ENCODE assay signal across 9 cellular contexts in genomic region chr3:129304553-129305222, GRCh38. TPM values are rescaled to one million over a fixed set of nuclear protein-coding genes. Genes with fewer than 3 reads are reported as not detected.
DNase-seq lines count a peak whose midpoint lies in the region; ATAC-seq and TF ChIP-seq lines count a peak whose summit lies in the region.
"Had no signal": no experiment of that assay in that cellular context is flagged by ENCODE, and none has a peak within 500 bp of the region (broad histone marks: within the 10 kb centered on the region; RNA-seq: fewer than 3 reads in every experiment).

No MANE protein-coding gene starts in this region.

- no peaks in the 10 kb centered on the region for H3K27me3 Mint-ChIP-seq in MCF 10A (ENCODE audit: insufficient read depth, unreplicated experiment)
- H3K27me3 Mint-ChIP-seq in natural killer cell (ENCODE audit: low read depth in 2 of 2) = no peaks in the 10 kb centered on the region

- intact Hi-C loops in MCF 10A (cut with micrococcal nuclease) = no loop called here
- intact Hi-C loops in natural killer cell (cut with micrococcal nuclease) = no loop called here

- no peaks in the 10 kb centered on the region; the same call in 1 of the 2 replicates for H3K9me3 ChIP-seq in AG04450 (ENCODE audit: control insufficient read depth, insufficient read depth, low read length)
- no peaks in the 10 kb centered on the region for H3K9me3 ChIP-seq in HUES48 (ENCODE audit: control insufficient read depth, insufficient read depth, low read length)

- BruUV-seq in MCF 10A (replicated peaks; lab: Mats Ljungman, UMichigan) = TSS peak; percentile 58

- no peak for ATAC-seq in natural killer cell
- no peak for ATAC-seq in left lobe of liver
- ATAC-seq in HG03342 (IDR thresholded peaks at IDR 0.05; ENCODE audit: unreplicated experiment) = no peak
- no peak for ATAC-seq in GM19463 (IDR thresholded peaks at IDR 0.05; ENCODE audit: unreplicated experiment)

- H3K27ac ChIP-seq in AG04450 (ENCODE audit: low read depth, low read length) (peak overlapping the region; percentile 52), HUES48 (ENCODE audit: low read depth, low read length) (peak overlapping the region; percentile 93)

- POLR2A ChIA-PET in AG04450 (lab: Yijun Ruan, JAX) (interaction anchor here (1.8 kb wide), 1 partner anchor 11 kb away, joined by 11 read pairs; a partner anchor contains a TSS), MCF 10A (lab: Yijun Ruan, JAX) (interaction anchor here (1.1 kb wide), 1 partner anchor 12 kb away, joined by 6 read pairs; a partner anchor contains a TSS)

- no peak overlapping the region for H3K9ac ChIP-seq in HUES48 (ENCODE audit: low read depth, low read length)

- H3K4me3 Mint-ChIP-seq in MCF 10A (ENCODE audit: unreplicated experiment) (no peak overlapping the region), natural killer cell (no peak overlapping the region)

- H3K27ac Mint-ChIP-seq in MCF 10A (ENCODE audit: low read depth, unreplicated experiment) (no peak overlapping the region), natural killer cell (peak overlapping the region; percentile 3 to 37)

- no peak for TF ChIP-seq CTCF in AG04450 (IDR thresholded peaks at IDR 0.05; ENCODE audit: low read depth, low read length)
- TF ChIP-seq CTCF in MCF 10A (IDR thresholded peaks at IDR 0.05; ENCODE audit: unreplicated experiment) = no peak
- no peak for TF ChIP-seq CTCF in natural killer cell (IDR thresholded peaks at IDR 0.05)

- DNase-seq in AG04450 (ENCODE audit: low read depth, low spot score) = no peak
- DNase-seq in MCF 10A (ENCODE audit: unreplicated experiment) = no peak
- DNase-seq in natural killer cell = no peak
- DNase-seq in AG20443 (ENCODE audit: low spot score) = no peak
- DNase-seq in left lobe of liver (ENCODE audit: low spot score) = no peak
- DNase-seq: NCI-H187 had no signal

- no peaks in the 10 kb centered on the region for H3K27me3 ChIP-seq in AG04450 (ENCODE audit: control insufficient read depth, insufficient read depth, low read length)
- H3K27me3 ChIP-seq in HUES48 (ENCODE audit: control insufficient read depth, insufficient read depth, low read length) = no peaks in the 10 kb centered on the region

- H3K36me3 ChIP-seq in HUES48 (ENCODE audit: control insufficient read depth, insufficient read depth, low read length) = peaks cover 23% of the 10 kb centered on the region

- H3K36me3 Mint-ChIP-seq in MCF 10A (ENCODE audit: insufficient read depth, unreplicated experiment) (peaks cover 53% of the 10 kb centered on the region), natural killer cell (no peaks in the 10 kb centered on the region)

- no peak overlapping the region for H3K4me3 ChIP-seq in AG04450 (ENCODE audit: low read depth, low read length)
- peak overlapping the region; percentile 49; the same call in 1 of the 2 replicates for H3K4me3 ChIP-seq in HUES48 (ENCODE audit: low read depth, low read length)

- H3K9me3 Mint-ChIP-seq in MCF 10A (ENCODE audit: unreplicated experiment) (no peaks in the 10 kb centered on the region), natural killer cell (no peaks in the 10 kb centered on the region)

- H3K4me1 Mint-ChIP-seq in MCF 10A (ENCODE audit: insufficient read depth, unreplicated experiment) (no peaks in the 10 kb centered on the region), natural killer cell (peaks cover 10 to 12% of the 10 kb centered on the region in 2 donors)

- H3K4me1 ChIP-seq in HUES48 (ENCODE audit: control insufficient read depth, insufficient read depth, low read length) = peaks cover 16% of the 10 kb centered on the region

- CTCF ChIA-PET in AG04450 (lab: Charles Lee) = interaction anchor here (1.1 to 1.9 kb wide), 2 partner anchors 12 kb away, joined by 5 to 7 read pairs; a partner anchor contains a TSS
- CTCF ChIA-PET in MCF 10A (lab: Yijun Ruan, JAX) = interaction anchor here (0.6 to 1.7 kb wide), 2 partner anchors 12 kb away, joined by 3 to 4 read pairs; a partner anchor contains a TSS

RNA-seq across cellular contexts. Expression of gene HMCES, which starts 26.0 kb away (rescaled TPM):
- 19.9 and 22.6 TPM in 2 replicates for polyA plus RNA-seq in AG04450 (2011; rRNA removed)
- polyA minus RNA-seq in AG04450 (2011; rRNA and poly(A)+ RNA removed) = 8.5 and 13.9 TPM in 2 replicates
- total RNA-seq in MCF 10A (2022) (29.4 and 42.8 TPM in 2 replicates), natural killer cell (10 to 100 TPM; 37.3 to 42.8 (median 40.9) TPM), left lobe of liver (19.1 TPM)

RNA-seq across cellular contexts. Expression of gene COPG1, which starts 55.3 kb away (rescaled TPM):
- polyA plus RNA-seq in AG04450 (2011; rRNA removed) = 229 and 231 TPM in 2 replicates
- 489 and 625 TPM in 2 replicates for polyA minus RNA-seq in AG04450 (2011; rRNA and poly(A)+ RNA removed)
- 225 and 298 TPM in 2 replicates for total RNA-seq in MCF 10A (2022)
- total RNA-seq in natural killer cell = 100 to 1,000 TPM; 127 to 141 (median 135) TPM
- 114 TPM for total RNA-seq in left lobe of liver
